8 cellular contexts compared by ENCODE assay signal in the genomic region with DNA sequence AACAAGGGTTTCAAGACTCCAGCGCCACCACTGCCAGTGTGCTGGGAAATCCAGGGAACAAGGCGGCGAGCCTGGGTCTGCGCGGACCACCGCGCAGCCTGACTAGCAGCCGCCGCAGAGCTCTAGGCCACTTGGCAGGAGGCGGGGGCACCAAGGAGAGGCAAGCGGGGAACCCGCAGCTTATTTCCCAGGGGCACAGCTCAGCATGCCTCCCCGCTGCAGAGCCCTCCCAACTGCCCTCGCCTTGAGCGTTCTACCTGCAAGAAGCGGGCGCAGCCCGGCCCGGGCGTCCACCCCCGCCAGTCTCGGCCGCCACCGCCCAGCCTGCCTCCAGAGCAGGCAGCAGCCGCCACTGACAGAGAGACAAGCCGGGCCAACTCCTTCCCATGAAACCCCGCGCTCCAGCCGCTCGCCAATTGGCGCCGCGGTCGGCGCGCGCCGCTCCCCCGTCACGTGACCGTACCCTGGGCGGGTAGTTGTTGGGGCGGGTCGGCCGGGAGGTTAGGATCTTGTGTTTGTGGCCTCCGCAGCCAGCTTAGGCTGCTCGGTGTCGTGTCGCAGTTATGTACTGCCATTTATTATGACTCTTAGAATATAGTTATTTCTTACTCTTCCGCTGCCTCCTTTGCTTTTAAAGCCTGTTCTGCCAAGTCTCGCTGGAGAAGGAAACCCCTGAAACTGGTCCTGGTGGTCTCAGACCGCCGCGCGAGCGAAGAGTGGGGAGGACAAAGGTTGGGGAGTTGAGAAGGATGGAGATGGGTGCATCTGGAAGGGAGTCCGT. TPM values are rescaled to one million over a fixed set of nuclear protein-coding genes. Genes with fewer than 3 reads are reported as not detected.
DNase-seq lines count a peak whose midpoint lies in the region; ATAC-seq and TF ChIP-seq lines count a peak whose summit lies in the region.

A gene with protein sequence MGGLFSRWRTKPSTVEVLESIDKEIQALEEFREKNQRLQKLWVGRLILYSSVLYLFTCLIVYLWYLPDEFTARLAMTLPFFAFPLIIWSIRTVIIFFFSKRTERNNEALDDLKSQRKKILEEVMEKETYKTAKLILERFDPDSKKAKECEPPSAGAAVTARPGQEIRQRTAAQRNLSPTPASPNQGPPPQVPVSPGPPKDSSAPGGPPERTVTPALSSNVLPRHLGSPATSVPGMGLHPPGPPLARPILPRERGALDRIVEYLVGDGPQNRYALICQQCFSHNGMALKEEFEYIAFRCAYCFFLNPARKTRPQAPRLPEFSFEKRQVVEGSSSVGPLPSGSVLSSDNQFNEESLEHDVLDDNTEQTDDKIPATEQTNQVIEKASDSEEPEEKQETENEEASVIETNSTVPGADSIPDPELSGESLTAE (minus strand): TSS at position 365 of the 781 bp plus-strand sequence. CDS start 6,683 bp downstream, outside the sequence.

- H3K27me3 Mint-ChIP-seq in Calu3 (ENCODE audit: unreplicated experiment) (no peaks in the 10 kb centered on the region), endothelial cell (ENCODE audit: unreplicated experiment) (no peaks in the 10 kb centered on the region)

- H3K4me3 ChIP-seq in HUES64 (ENCODE audit: low read length), result peak within 1 kb of the TSS; percentile 90
- H3K4me3 ChIP-seq in OCI-LY1 (ENCODE audit: low read depth, low read length, poor library complexity, severe bottlenecking), result peak within 1 kb of the TSS; percentile 87

- peak within 1 kb of the TSS; percentile 98 for H2AFZ ChIP-seq in OCI-LY1 (ENCODE audit: low read length)

- ATAC-seq in GM21447 (IDR thresholded peaks at IDR 0.05; ENCODE audit: unreplicated experiment), result peak; percentile 88

- no peaks in the 10 kb centered on the region for H3K36me3 ChIP-seq in HUES64 (ENCODE audit: insufficient read depth, low read length)
- H3K36me3 ChIP-seq in OCI-LY1 (ENCODE audit: insufficient read depth, low read length), result no peaks in the 10 kb centered on the region

- H3K4me3 Mint-ChIP-seq in Calu3 (ENCODE audit: low read depth, unreplicated experiment) (peak within 1 kb of the TSS; percentile 93), endothelial cell (ENCODE audit: unreplicated experiment) (peak within 1 kb of the TSS; percentile 98)

- peak; percentile 92 for DNase-seq in Calu3
- DNase-seq in activated CD8-positive, alpha-beta memory T cell treated with anti-CD3 and anti-CD28 coated beads, Interleukin-2, amount 50 U/mL, for 4 hours, result peak; percentile 90
- peak; percentile 90 for DNase-seq in endothelial cell (ENCODE audit: low spot score)
- DNase-seq in middle frontal gyrus (ENCODE audit: extremely low spot score, low spot score), result peak; percentile 92
- DNase-seq in stimulated activated CD8-positive, alpha-beta memory T cell treated with anti-CD3 and anti-CD28 coated beads, Interleukin-2, amount 100 ng/mL, for 48 hours (ENCODE audit: low read depth in 2 of 2), result peak; percentile 79 to 90

- peak within 1 kb of the TSS; percentile 89 for H3K4me2 ChIP-seq in OCI-LY1 (ENCODE audit: low read length)

- H3K4me1 ChIP-seq in HUES64 (ENCODE audit: insufficient read depth, low read length) (no peaks in the 10 kb centered on the region), OCI-LY1 (ENCODE audit: insufficient read depth, low read length, severe bottlenecking) (peaks cover 24% of the 10 kb centered on the region)

- intact Hi-C loops in Calu3 (cut with micrococcal nuclease; ENCODE audit: unreplicated experiment), result loop anchor here (5.0 kb wide), 2 partner anchors 35 to 95 kb away; a partner anchor contains a TSS

- TF ChIP-seq CTCF in Calu3 (IDR thresholded peaks at IDR 0.05; ENCODE audit: unreplicated experiment) (no peak), OCI-LY1 (IDR thresholded peaks at IDR 0.05; ENCODE audit: low read length) (no peak), endothelial cell (IDR thresholded peaks at IDR 0.05; ENCODE audit: unreplicated experiment) (no peak)

- H3K9me3 Mint-ChIP-seq in Calu3 (ENCODE audit: low read depth, unreplicated experiment) (no peaks in the 10 kb centered on the region), endothelial cell (ENCODE audit: unreplicated experiment) (no peaks in the 10 kb centered on the region)

- H3K79me2 ChIP-seq in OCI-LY1 (ENCODE audit: insufficient read depth, low read length), result peaks cover 35% of the 10 kb centered on the region

- under 1% methylated on average over 53 of the region's 57 CpGs for WGBS in HUES64

- no peaks in the 10 kb centered on the region for H3K9me3 ChIP-seq in HUES64 (ENCODE audit: insufficient read depth, low read depth, low read length)
- H3K9me3 ChIP-seq in OCI-LY1 (ENCODE audit: low read length), result no peaks in the 10 kb centered on the region

- peak within 1 kb of the TSS; percentile 76 for H3K27ac Mint-ChIP-seq in Calu3 (ENCODE audit: unreplicated experiment)
- peak within 1 kb of the TSS; percentile 65 for H3K27ac Mint-ChIP-seq in endothelial cell (ENCODE audit: unreplicated experiment)

- H3K4me1 Mint-ChIP-seq in Calu3 (ENCODE audit: low read depth, unreplicated experiment), result peaks cover 30% of the 10 kb centered on the region
- H3K4me1 Mint-ChIP-seq in endothelial cell (ENCODE audit: unreplicated experiment), result peaks cover 11% of the 10 kb centered on the region

- H3K27me3 ChIP-seq in HUES64 (ENCODE audit: insufficient read depth, low read length) (peaks cover 21% of the 10 kb centered on the region), OCI-LY1 (ENCODE audit: insufficient read depth, low read length) (no peaks in the 10 kb centered on the region)

- no peaks in the 10 kb centered on the region for H3F3A ChIP-seq in OCI-LY1 (ENCODE audit: insufficient read depth, low read length)

- CTCF ChIA-PET in Calu3 (lab: Charles Lee), result interaction anchor here (0.5 to 1.1 kb wide), 3 partner anchors 95 to 852 kb away, joined by 3 to 7 read pairs (median 4); no protein-coding TSS in a partner anchor

- H3K9ac ChIP-seq in HUES64 (ENCODE audit: low read depth, low read length) (peak within 1 kb of the TSS; percentile 73), OCI-LY1 (ENCODE audit: low read length) (peak within 1 kb of the TSS; percentile 89)

- no peaks in the 10 kb centered on the region for H4K20me1 ChIP-seq in OCI-LY1 (ENCODE audit: insufficient read depth, low read length)

- H3K9me2 ChIP-seq in OCI-LY1 (ENCODE audit: low read depth, low read length), result no peaks in the 10 kb centered on the region

- H3K27ac ChIP-seq in HUES64 (ENCODE audit: low read depth, low read length) (peak within 1 kb of the TSS; percentile 9; the same call in 1 of the 2 replicates), OCI-LY1 (ENCODE audit: low read depth, low read length, poor library complexity, severe bottlenecking) (peak within 1 kb of the TSS; percentile 58)

- no TSS peak for BruUV-seq in Calu3 (replicated peaks; lab: Mats Ljungman, UMichigan)

- peaks cover 19% of the 10 kb centered on the region for H3K36me3 Mint-ChIP-seq in Calu3 (ENCODE audit: insufficient read depth, unreplicated experiment)
- H3K36me3 Mint-ChIP-seq in endothelial cell (ENCODE audit: low read depth, unreplicated experiment), result no peaks in the 10 kb centered on the region

RNA-seq across cellular contexts. Expression of the gene that starts here (rescaled TPM):
- 24.6 and 31.1 TPM in 2 replicates for total RNA-seq in Calu3 (2022)
- polyA plus RNA-seq in HUES64 (2013, experiment 1 of 2), result 7.0 TPM
- polyA plus RNA-seq in HUES64 (2013, experiment 2 of 2), result 10.0 TPM
- 12.5 TPM for total RNA-seq in endothelial cell (ENCODE audit: unreplicated experiment)

Comparison
In these comparisons a context has a peak if more than half of its experiments do, and no peak if none do; other contexts are left out.
1. Peak in every context shown above with its lines: DNase-seq, ATAC-seq, H3K4me3 ChIP-seq and H3K27ac ChIP-seq.